28 cellular contexts compared by ENCODE assay signal in the genomic region with DNA sequence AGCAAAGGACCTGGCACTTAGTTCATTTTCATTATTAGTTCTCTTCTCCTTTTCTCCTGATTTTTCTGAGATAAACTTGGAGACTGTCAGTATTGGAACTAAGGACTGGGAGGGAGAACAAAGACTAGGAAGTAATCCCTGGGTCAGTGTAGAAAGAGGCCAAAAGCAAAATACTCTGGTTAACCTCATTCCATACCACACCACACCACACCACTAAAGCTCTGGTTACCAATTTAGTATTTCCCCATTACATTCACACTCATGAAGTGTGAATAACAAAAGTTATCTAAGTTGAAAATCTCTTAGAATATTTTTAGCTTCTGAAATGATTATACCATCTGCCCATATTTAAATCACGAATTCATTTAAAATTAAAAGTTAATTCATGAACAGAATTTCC.
"Had no signal": no experiment of that assay in that cellular context is flagged by ENCODE, and none has a peak within 500 bp of the region (broad histone marks: within the 10 kb centered on the region; RNA-seq: fewer than 3 reads in every experiment).

No MANE protein-coding gene starts in this region.

- H3K4me1 ChIP-seq: pancreas, prostate gland, suprapubic skin, tibial artery, upper lobe of right lung had no signal

- H3K27me3 ChIP-seq: adrenal gland, cardiac muscle cell, dorsolateral prefrontal cortex, pancreas, suprapubic skin, tibial artery, upper lobe of right lung had no signal

- H3K36me3 ChIP-seq: adrenal gland, pancreas, prostate gland had no signal

- FAIRE-seq: frontal cortex, keratinocyte, pancreas had no signal

- H3K9me3 ChIP-seq: adrenal gland, pancreas, prostate gland, suprapubic skin, tibial artery, upper lobe of right lung had no signal

- H3K27ac ChIP-seq: adrenal gland, cardiac muscle cell, coronary artery, dorsolateral prefrontal cortex, pancreas, prostate gland, suprapubic skin, tibial artery, upper lobe of right lung, WERI-Rb-1 had no signal

- H3K4me3 ChIP-seq: adrenal gland, cardiac muscle cell, coronary artery, dorsolateral prefrontal cortex, mucosa of descending colon, pancreas, prostate gland, smooth muscle cell, suprapubic skin, tibial artery, upper lobe of right lung had no signal

- H3K4me2 ChIP-seq: smooth muscle cell had no signal

- DNase-seq: activated CD4-positive, alpha-beta T cell treated with anti-CD3 and anti-CD28 coated beads for 48 hours; activated CD4-positive, alpha-beta T cell treated with anti-CD3 and anti-CD28 coated beads, Interleukin-2, amount 50 U/mL, for 48 hours; activated CD8-positive, alpha-beta memory T cell treated with anti-CD3 and anti-CD28 coated beads for 24 hours; activated effector memory CD4-positive, alpha-beta T cell treated with Interleukin-2 at 50 U/mL for 16 hours; activated naive CD4-positive, alpha-beta T cell treated with Interleukin-2 at 50 U/mL for 16 hours; adrenal gland; aorta; cerebellar nuclear complex; dorsolateral prefrontal cortex; effector memory CD4-positive, alpha-beta T cell; glutamatergic neuron; left cardiac atrium; left ventricle myocardium superior; mucosa of descending colon; pancreas; retina; stimulated activated CD4-positive, alpha-beta T cell treated with anti-CD3 and anti-CD28 coated beads, Interleukin-1b, Interleukin-23, amount 100 ng/mL, for 48 hours; stimulated activated naive CD4-positive, alpha-beta T cell; tibial artery; upper lobe of right lung; WERI-Rb-1 had no signal
